ENCODE assay signal across 8 cellular contexts in genomic region chr7:22726345-22726848, GRCh38. TPM values are rescaled to one million over a fixed set of nuclear protein-coding genes. Genes with fewer than 3 reads are reported as not detected.
A peak's percentile ranks its signal among the peaks of the same experiment; 100 is the strongest.
DNase-seq lines count a peak whose midpoint lies in the region; ATAC-seq and TF ChIP-seq lines count a peak whose summit lies in the region.

No MANE protein-coding gene starts in this region.

- H3K4me1 ChIP-seq in Panc1 (ENCODE audit: control insufficient read depth, insufficient read depth, low read length): peaks cover 24% of the 10 kb centered on the region

- peaks cover 33% of the 10 kb centered on the region for H3K4me1 Mint-ChIP-seq in activated T-helper 2 cell treated with anti-CD3 and anti-CD28 coated beads, Interferon-gamma antibody, Interleukin-2, Interleukin-4, amounts not matched to agents 10 μg/mL and 5 μg/mL and 100 μg/mL, durations not matched to agents 14 hours and 24 hours and 36 hours (ENCODE audit: low read depth)
- peaks cover 9% of the 10 kb centered on the region for H3K4me1 Mint-ChIP-seq in progenitor cell of endocrine pancreas (ENCODE audit: low read depth)

- in situ Hi-C loops in Panc1 (cut with HindIII; ENCODE audit: low pct_unique_long_range_greater_than_20kb, low sequenced_read_pairs): no loop called here

- DNase-seq in DMS 273 treated with DMSO at 0.1 percent for 48 hours (lab: John Stamatoyannopoulos, UW) (peak; percentile 60), Panc1 (ENCODE audit: low read depth, low spot score) (no peak), glomerular visceral epithelial cell (ENCODE audit: extremely low spot score) (peak; percentile 90), progenitor cell of endocrine pancreas (ENCODE audit: low spot score, unreplicated experiment) (no peak), NCI-H1048 (lab: John Stamatoyannopoulos, UW) (no peak)
- peak; percentile 56 for DNase-seq in activated T-helper 2 cell treated with anti-CD3 and anti-CD28 coated beads, Interferon-gamma antibody, Interleukin-2, Interleukin-4, amounts not matched to agents 10 μg/mL and 5 μg/mL and 100 μg/mL, durations not matched to agents 14 hours and 24 hours and 36 hours (ENCODE audit: low spot score)

- H3K27ac Mint-ChIP-seq in activated T-helper 2 cell treated with anti-CD3 and anti-CD28 coated beads, Interferon-gamma antibody, Interleukin-2, Interleukin-4, amounts not matched to agents 10 μg/mL and 5 μg/mL and 100 μg/mL, durations not matched to agents 14 hours and 24 hours and 36 hours: no peak overlapping the region
- no peak overlapping the region for H3K27ac Mint-ChIP-seq in progenitor cell of endocrine pancreas

- peaks cover 34% of the 10 kb centered on the region for H3K27me3 Mint-ChIP-seq in activated T-helper 2 cell treated with anti-CD3 and anti-CD28 coated beads, Interferon-gamma antibody, Interleukin-2, Interleukin-4, amounts not matched to agents 10 μg/mL and 5 μg/mL and 100 μg/mL, durations not matched to agents 14 hours and 24 hours and 36 hours (ENCODE audit: low read depth)
- peaks cover 22% of the 10 kb centered on the region for H3K27me3 Mint-ChIP-seq in progenitor cell of endocrine pancreas

- no peaks in the 10 kb centered on the region for H3K36me3 ChIP-seq in Panc1 (ENCODE audit: control insufficient read depth, insufficient read depth, low read length)

- peak overlapping the region; percentile 31 for H3K4me3 Mint-ChIP-seq in activated T-helper 2 cell treated with anti-CD3 and anti-CD28 coated beads, Interferon-gamma antibody, Interleukin-2, Interleukin-4, amounts not matched to agents 10 μg/mL and 5 μg/mL and 100 μg/mL, durations not matched to agents 14 hours and 24 hours and 36 hours (ENCODE audit: low read depth)
- no peak overlapping the region for H3K4me3 Mint-ChIP-seq in progenitor cell of endocrine pancreas (ENCODE audit: low read depth)

- intact Hi-C loops in Panc1 (cut with micrococcal nuclease; ENCODE audit: unreplicated experiment): loop anchor here (1.0 kb wide), 1 partner anchor 166 kb away; no protein-coding TSS in a partner anchor
- intact Hi-C loops in activated T-helper 2 cell treated with anti-CD3 and anti-CD28 coated beads, Interferon-gamma antibody, Interleukin-2, Interleukin-4, amounts not matched to agents 10 μg/mL and 5 μg/mL and 100 μg/mL, durations not matched to agents 14 hours and 24 hours and 36 hours (cut with micrococcal nuclease): loop anchor here (1.0 to 5.0 kb wide), 4 partner anchors 28 to 166 kb away; no protein-coding TSS in a partner anchor

- peak overlapping the region; percentile 62; the same call in 1 of the 2 replicates for H3K27ac ChIP-seq in Panc1 (ENCODE audit: low read length)

- TF ChIP-seq CTCF in Panc1 (IDR thresholded peaks at IDR 0.05) (peak; percentile 88), progenitor cell of endocrine pancreas (IDR thresholded peaks at IDR 0.05; ENCODE audit: unreplicated experiment) (peak; percentile 61)

- CTCF ChIA-PET in Panc1 (lab: Charles Lee): interaction anchor here (0.6 to 7.6 kb wide), 3 partner anchors 164 to 380 kb away, joined by 3 to 98 read pairs (median 6); no protein-coding TSS in a partner anchor

- no peaks in the 10 kb centered on the region for H3K27me3 ChIP-seq in Panc1 (ENCODE audit: control insufficient read depth, insufficient read depth, low read length)

- H3K4me3 ChIP-seq in Panc1 (ENCODE audit: low read depth in 2 of 2, low read length in 2 of 2): no peak overlapping the region

- ATAC-seq in GM19397 (IDR thresholded peaks at IDR 0.05; ENCODE audit: unreplicated experiment): peak; percentile 68
- ATAC-seq in HG03521 (IDR thresholded peaks at IDR 0.05; ENCODE audit: unreplicated experiment): peak; percentile 53
- ATAC-seq in Panc1: peak; percentile 83

- no peaks in the 10 kb centered on the region; the same call in 1 of the 2 replicates for H3K9me3 ChIP-seq in Panc1 (ENCODE audit: control insufficient read depth, insufficient read depth, low read depth, low read length)

- POLR2A ChIA-PET in Panc1 (lab: Charles Lee): interaction anchor here (0.6 to 0.7 kb wide), 5 partner anchors 29 to 170 kb away, joined by 3 to 5 read pairs (median 4); no protein-coding TSS in a partner anchor

- no peaks in the 10 kb centered on the region for H3K9me3 Mint-ChIP-seq in activated T-helper 2 cell treated with anti-CD3 and anti-CD28 coated beads, Interferon-gamma antibody, Interleukin-2, Interleukin-4, amounts not matched to agents 10 μg/mL and 5 μg/mL and 100 μg/mL, durations not matched to agents 14 hours and 24 hours and 36 hours
- H3K9me3 Mint-ChIP-seq in progenitor cell of endocrine pancreas (ENCODE audit: low read depth): no peaks in the 10 kb centered on the region

- no peaks in the 10 kb centered on the region for H3K36me3 Mint-ChIP-seq in activated T-helper 2 cell treated with anti-CD3 and anti-CD28 coated beads, Interferon-gamma antibody, Interleukin-2, Interleukin-4, amounts not matched to agents 10 μg/mL and 5 μg/mL and 100 μg/mL, durations not matched to agents 14 hours and 24 hours and 36 hours (ENCODE audit: low read depth)
- H3K36me3 Mint-ChIP-seq in progenitor cell of endocrine pancreas (ENCODE audit: insufficient read depth): no peaks in the 10 kb centered on the region

- BruUV-seq in Panc1 (replicated peaks; lab: Mats Ljungman, UMichigan): no TSS peak

RNA-seq across cellular contexts. Expression of gene IL6, which starts 0.6 kb away (rescaled TPM):
- not detected for total RNA-seq in Panc1 (2021; ENCODE audit: unreplicated experiment)
- not detected for polyA plus RNA-seq in Panc1 (2012; ENCODE audit: insufficient read length)
- total RNA-seq in activated T-helper 2 cell treated with anti-CD3 and anti-CD28 coated beads, Interferon-gamma antibody, Interleukin-2, Interleukin-4, amounts not matched to agents 10 μg/mL and 5 μg/mL and 100 μg/mL, durations not matched to agents 14 hours and 24 hours and 36 hours: not detected in 2 replicates
- total RNA-seq in progenitor cell of endocrine pancreas: not detected in 2 replicates

Comparison
In these comparisons a context has a peak if more than half of its experiments do, and no peak if none do; other contexts are left out.
1. DNase-seq: peak in DMS 273 treated with DMSO at 0.1 percent for 48 hours (single experiment), activated T-helper 2 cell treated with anti-CD3 and anti-CD28 coated beads, Interferon-gamma antibody, Interleukin-2, Interleukin-4, amounts not matched to agents 10 μg/mL and 5 μg/mL and 100 μg/mL, durations not matched to agents 14 hours and 24 hours and 36 hours (single experiment) and glomerular visceral epithelial cell (single experiment); none in Panc1 (single experiment), progenitor cell of endocrine pancreas (single experiment) and NCI-H1048 (single experiment).
2. Peak in every context shown above with its lines, with median percentiles within 50 percentile points of each other: ATAC-seq.